In the genomic region with DNA sequence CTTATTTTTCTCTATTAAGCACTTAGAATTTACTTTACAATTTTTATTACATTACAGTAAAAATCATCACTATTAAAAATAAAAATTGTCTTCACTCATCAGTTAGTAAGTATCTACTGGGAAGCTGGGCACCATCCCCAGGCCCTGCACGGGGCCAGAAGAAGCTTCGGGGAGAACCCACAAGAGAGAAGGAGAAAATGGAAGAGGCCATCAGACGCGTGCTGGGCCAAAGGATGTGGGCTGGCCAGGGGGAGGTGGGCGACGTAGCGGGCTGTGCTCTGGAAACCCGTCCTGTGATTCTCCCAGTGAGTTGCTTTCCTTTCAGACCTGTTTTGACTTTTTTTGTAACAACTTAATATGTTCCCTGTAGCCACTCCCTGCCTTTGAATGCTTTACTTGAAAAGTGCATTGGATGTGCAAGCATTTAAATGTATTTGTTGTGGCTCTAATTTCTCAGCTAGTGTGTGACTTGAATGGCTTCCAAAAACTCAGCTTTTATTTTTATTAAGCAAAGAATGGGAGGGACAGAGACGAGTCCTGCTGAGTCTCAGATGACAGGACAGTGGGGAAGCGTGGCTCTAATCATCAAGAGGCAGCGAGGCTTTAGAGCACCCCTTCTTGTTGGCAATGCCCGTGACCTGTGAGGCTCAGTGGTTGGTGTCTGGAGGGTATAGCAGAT, we compare ENCODE assay signal across 1 cellular context.
TF ChIP-seq lines count a peak whose summit lies in the region.

No MANE protein-coding gene starts in this region.

TF ChIP-seq in H1, 55 proteins besides CTCF, POLR2A, EP300 and RAD21:
- TF ChIP-seq NANOG (IDR thresholded peaks at IDR 0.05; ENCODE audit: insufficient read depth, low read depth, low read length, poor library complexity, severe bottlenecking) = no peak
- no peak for TF ChIP-seq KDM4A (IDR thresholded peaks at IDR 0.05; ENCODE audit: low read depth, low read length, severe bottlenecking)
- no peak for TF ChIP-seq GABPA (IDR thresholded peaks at IDR 0.05; ENCODE audit: borderline replicate concordance, insufficient read depth, low read length)
- TF ChIP-seq TAF1 (IDR thresholded peaks at IDR 0.05; ENCODE audit: low read depth, low read length) = no peak
- TF ChIP-seq SIX5 (IDR thresholded peaks at IDR 0.05; ENCODE audit: low read depth, low read length) = no peak
- no peak for TF ChIP-seq KDM1A (IDR thresholded peaks at IDR 0.05; ENCODE audit: borderline replicate concordance, low read length)
- no peak for TF ChIP-seq SIRT6 (IDR thresholded peaks at IDR 0.05; ENCODE audit: low read length)
- TF ChIP-seq TEAD4 (IDR thresholded peaks at IDR 0.05; ENCODE audit: low read depth, low read length) = no peak
- TF ChIP-seq ASH2L (IDR thresholded peaks at IDR 0.05; ENCODE audit: low read length) = no peak
- TF ChIP-seq, protein P1, sequence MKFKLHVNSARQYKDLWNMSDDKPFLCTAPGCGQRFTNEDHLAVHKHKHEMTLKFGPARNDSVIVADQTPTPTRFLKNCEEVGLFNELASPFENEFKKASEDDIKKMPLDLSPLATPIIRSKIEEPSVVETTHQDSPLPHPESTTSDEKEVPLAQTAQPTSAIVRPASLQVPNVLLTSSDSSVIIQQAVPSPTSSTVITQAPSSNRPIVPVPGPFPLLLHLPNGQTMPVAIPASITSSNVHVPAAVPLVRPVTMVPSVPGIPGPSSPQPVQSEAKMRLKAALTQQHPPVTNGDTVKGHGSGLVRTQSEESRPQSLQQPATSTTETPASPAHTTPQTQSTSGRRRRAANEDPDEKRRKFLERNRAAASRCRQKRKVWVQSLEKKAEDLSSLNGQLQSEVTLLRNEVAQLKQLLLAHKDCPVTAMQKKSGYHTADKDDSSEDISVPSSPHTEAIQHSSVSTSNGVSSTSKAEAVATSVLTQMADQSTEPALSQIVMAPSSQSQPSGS (IDR thresholded peaks at IDR 0.05; ENCODE audit: low read length) = no peak
- TF ChIP-seq POLR2AphosphoS5 (IDR thresholded peaks at IDR 0.05; ENCODE audit: low read depth, low read length) = no peak
- no peak for TF ChIP-seq BCL11A (IDR thresholded peaks at IDR 0.05; ENCODE audit: low read depth in 2 of 2, low read length in 2 of 2)
- TF ChIP-seq SP1 (IDR thresholded peaks at IDR 0.05; ENCODE audit: low read depth, low read length) = no peak
- no peak for TF ChIP-seq SAP30 (IDR thresholded peaks at IDR 0.05; ENCODE audit: insufficient read depth, insufficient replicate concordance, low read length)
- no peak for TF ChIP-seq NRF1 (IDR thresholded peaks at IDR 0.05; ENCODE audit: low read depth, low read length)
